Comparison of ENCODE assay signal across 14 cellular contexts in the genomic region with DNA sequence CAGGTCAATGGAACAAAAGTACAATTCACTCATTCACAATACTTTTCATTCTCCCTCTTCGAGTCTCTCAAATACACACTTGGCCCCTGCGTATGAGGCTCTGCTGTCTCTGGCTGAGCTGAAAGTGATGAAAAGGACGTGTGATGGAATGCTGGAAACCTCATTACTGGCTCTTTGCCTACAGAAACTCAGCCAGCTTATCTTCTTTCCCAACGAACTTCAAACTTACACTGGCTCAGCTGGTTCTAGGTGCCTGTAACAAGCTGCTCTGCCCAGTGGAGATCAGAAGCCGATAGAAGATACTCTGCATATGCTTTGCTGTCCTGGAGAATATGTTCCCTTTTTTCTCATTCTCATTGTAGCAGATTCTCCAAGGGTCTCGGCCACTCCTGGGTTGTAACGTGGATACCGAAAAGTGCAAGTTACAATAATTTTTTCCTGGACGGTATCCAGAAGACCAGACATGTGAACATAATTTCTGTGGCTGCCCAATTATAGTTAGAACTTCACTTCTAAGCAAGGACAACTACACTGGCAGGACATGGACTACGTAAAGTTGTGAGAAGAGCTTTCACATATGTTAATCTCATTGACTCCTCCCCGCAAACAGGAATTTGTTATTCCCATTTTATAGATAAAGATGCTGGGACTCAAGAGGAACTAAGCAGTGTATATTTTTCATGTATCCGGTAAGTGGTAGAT.
DNase-seq lines count a peak whose midpoint lies in the region; ATAC-seq and TF ChIP-seq lines count a peak whose summit lies in the region.
"Had no signal": no experiment of that assay in that cellular context is flagged by ENCODE, and none has a peak within 500 bp of the region (broad histone marks: within the 10 kb centered on the region; RNA-seq: fewer than 3 reads in every experiment).

No MANE protein-coding gene starts in this region.

- DNase-seq in Ammon's horn (ENCODE audit: low spot score) (peak; percentile 15), cardiac fibroblast (ENCODE audit: low read depth in 2 of 2) (peak; percentile 5 to 57), right atrium auricular region (ENCODE audit: low spot score) (peak; percentile 59), psoas muscle (no peak), H7 (no peak), NCI-H526 (lab: John Stamatoyannopoulos, UW) (no peak), activated gamma-delta T cell (lab: John Stamatoyannopoulos, UW) (no peak), T1000 (lab: John Stamatoyannopoulos, UW) (no peak)
- DNase-seq: DMS 273 treated with DMSO at 0.1 percent for 48 hours; effector memory CD8-positive, alpha-beta T cell; NCI-H1092; NCI-H2227 treated with DMSO at 0.1 percent for 48 hours; stimulated activated naive CD8-positive, alpha-beta T cell treated with anti-CD3 and anti-CD28 coated beads, Interleukin-15, Interleukin-2, amounts not matched to agents 100 U/mL and 50 U/mL, for 24 hours had no signal

- no peaks in the 10 kb centered on the region for H3K9me3 ChIP-seq in right atrium auricular region
- H3K9me3 ChIP-seq in psoas muscle, result no peaks in the 10 kb centered on the region
- H3K9me3 ChIP-seq: HAP-1 had no signal

- TF ChIP-seq CTCF in cardiac fibroblast (IDR thresholded peaks at IDR 0.05; ENCODE audit: low read depth, low read length), result no peak
- TF ChIP-seq CTCF in right atrium auricular region (IDR thresholded peaks at IDR 0.05), result no peak
- TF ChIP-seq CTCF in psoas muscle (IDR thresholded peaks at IDR 0.05), result no peak

- no peaks in the 10 kb centered on the region for H3K27me3 ChIP-seq in right atrium auricular region
- H3K27me3 ChIP-seq in psoas muscle (ENCODE audit: insufficient read depth in 3 of 3, low read length in 2 of 3), result no peaks in the 10 kb centered on the region
- H3K27me3 ChIP-seq in H7 (ENCODE audit: control insufficient read depth, insufficient read depth, low read length), result no peaks in the 10 kb centered on the region

- H3K36me3 ChIP-seq in right atrium auricular region (no peaks in the 10 kb centered on the region), psoas muscle (ENCODE audit: insufficient read depth in 1 of 2, low read depth in 1 of 2) (no peaks in the 10 kb centered on the region), H7 (replicated peaks; ENCODE audit: control insufficient read depth, insufficient read depth, low read length) (no peaks in the 10 kb centered on the region)
- H3K36me3 ChIP-seq: HAP-1 had no signal

- H3K4me1 ChIP-seq in right atrium auricular region (peaks cover 0 to 29% of the 10 kb centered on the region in 2 donors), psoas muscle (peaks cover 7% of the 10 kb centered on the region)
- H3K4me1 ChIP-seq: HAP-1 had no signal

- H3K4me3 ChIP-seq in cardiac fibroblast (replicated peaks in 1 of 2; ENCODE audit: low read depth in 2 of 2, low read length in 2 of 2), result no peak overlapping the region
- H3K4me3 ChIP-seq in right atrium auricular region, result peak overlapping the region in 1 of 2 donors; percentile 18
- H3K4me3 ChIP-seq in psoas muscle, result no peak overlapping the region
- H3K4me3 ChIP-seq in H7 (ENCODE audit: insufficient read depth, low read depth, low read length), result no peak overlapping the region
- H3K4me3 ChIP-seq: HAP-1 had no signal

- peak overlapping the region; percentile 44 to 78 for H3K27ac ChIP-seq in right atrium auricular region
- H3K27ac ChIP-seq in psoas muscle, result no peak overlapping the region

- WGBS in psoas muscle, 3 donors, result 19 to 33% (median 21%) methylated on average over 12 of the region's 12 CpGs

- intact Hi-C loops in psoas muscle (cut with DNase I), result no loop called here

- ATAC-seq in psoas muscle, result peak; percentile 43 to 77 (median 58)
- ATAC-seq: effector memory CD8-positive, alpha-beta T cell; stimulated activated naive CD8-positive, alpha-beta T cell treated with anti-CD3 and anti-CD28 coated beads, Interleukin-15, Interleukin-2, amounts not matched to agents 100 U/mL and 50 U/mL, for 24 hours had no signal

Comparison
In these comparisons a context has a peak if more than half of its experiments do, and no peak if none do; other contexts are left out.
1. DNase-seq: peak in Ammon's horn (single experiment), cardiac fibroblast (2 of 2) and right atrium auricular region (single experiment); none in psoas muscle (0 of 2), H7 (single experiment), NCI-H526 (0 of 2), activated gamma-delta T cell (single experiment) and T1000 (single experiment).